In the genomic region with DNA sequence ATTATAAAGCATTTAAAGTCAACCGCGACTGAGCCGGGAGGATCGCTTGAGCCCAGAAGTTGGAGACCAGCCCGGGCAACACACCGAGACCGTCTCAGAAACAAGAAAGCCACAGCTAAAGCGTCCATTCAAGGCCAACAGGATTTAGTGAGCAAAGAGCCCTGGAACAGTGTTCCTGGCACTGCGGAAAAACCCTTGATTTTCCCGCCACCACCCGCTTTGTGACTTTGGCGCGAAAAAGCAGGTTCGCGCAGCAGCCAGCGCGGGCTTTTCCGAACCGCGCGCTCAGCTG, we compare ENCODE assay signal across 8 cellular contexts. TPM values are rescaled to one million over a fixed set of nuclear protein-coding genes. Genes with fewer than 3 reads are reported as not detected.
DNase-seq lines count a peak whose midpoint lies in the region; ATAC-seq, FAIRE-seq and TF ChIP-seq lines count a peak whose summit lies in the region.

No MANE protein-coding gene starts in this region.

- H3K9me3 ChIP-seq in kidney (ENCODE audit: control insufficient read depth in 1 of 2, low read length in 2 of 2) (no peaks in the 10 kb centered on the region), suprapubic skin (no peaks in the 10 kb centered on the region)

- no peaks in the 10 kb centered on the region for H3K27me3 ChIP-seq in suprapubic skin

- FAIRE-seq in kidney (lab: Jason Lieb, UNC) = no peak

- no peak for TF ChIP-seq CTCF in kidney (IDR thresholded peaks at IDR 0.05; ENCODE audit: borderline replicate concordance, extremely low read depth, insufficient read depth)
- TF ChIP-seq CTCF in suprapubic skin (IDR thresholded peaks at IDR 0.05) = no peak

- no peaks in the 10 kb centered on the region for H3K27me3 Mint-ChIP-seq in T-helper 2 cell treated with Interferon-gamma antibody and Interleukin-4, amounts not matched to agents 5 μg/mL and 100 μg/mL, for 36 hours (ENCODE audit: low read depth)
- H3K27me3 Mint-ChIP-seq in activated naive CD8-positive, alpha-beta T cell treated with anti-CD3 and anti-CD28 coated beads for 36 hours = no peaks in the 10 kb centered on the region

- H3K4me3 ChIP-seq in kidney (ENCODE audit: low read length in 2 of 2) (peak overlapping the region; percentile 97 to 99), suprapubic skin (peak overlapping the region; percentile 77)

- H3K4me1 ChIP-seq in kidney (ENCODE audit: control insufficient read depth in 1 of 2, insufficient read depth in 1 of 2, low read depth in 1 of 2, low read length in 2 of 2) = peaks cover 9 to 12% of the 10 kb centered on the region in 2 donors
- H3K4me1 ChIP-seq in suprapubic skin = peaks cover 26% of the 10 kb centered on the region

- no peak for TF ChIP-seq EP300 in suprapubic skin (IDR thresholded peaks at IDR 0.05)

- no peak for DNase-seq in T-helper 2 cell treated with Interferon-gamma antibody and Interleukin-4, amounts not matched to agents 5 μg/mL and 100 μg/mL, for 36 hours (ENCODE audit: low spot score)
- no peak for DNase-seq in T-helper 2 cell
- no peak for DNase-seq in activated naive CD8-positive, alpha-beta T cell treated with anti-CD3 and anti-CD28 coated beads for 36 hours
- DNase-seq in kidney = no peak
- DNase-seq in suprapubic skin (ENCODE audit: low spot score in 2 of 2) = no peak
- no peak for DNase-seq in NCI-H1436 (lab: John Stamatoyannopoulos, UW)
- no peak for DNase-seq in inferior parietal cortex (ENCODE audit: extremely low spot score)

- 0% methylated on average over 6 of the region's 21 CpGs for WGBS in suprapubic skin

- H3K9me3 Mint-ChIP-seq in T-helper 2 cell treated with Interferon-gamma antibody and Interleukin-4, amounts not matched to agents 5 μg/mL and 100 μg/mL, for 36 hours = no peaks in the 10 kb centered on the region
- H3K9me3 Mint-ChIP-seq in activated naive CD8-positive, alpha-beta T cell treated with anti-CD3 and anti-CD28 coated beads for 36 hours = no peaks in the 10 kb centered on the region

- no peak overlapping the region for H3K27ac ChIP-seq in kidney (ENCODE audit: low read depth in 2 of 2, low read length in 2 of 2)
- no peak overlapping the region for H3K27ac ChIP-seq in suprapubic skin

- intact Hi-C loops in kidney (cut with DNase I) = no loop called here

- H3K27ac Mint-ChIP-seq in T-helper 2 cell treated with Interferon-gamma antibody and Interleukin-4, amounts not matched to agents 5 μg/mL and 100 μg/mL, for 36 hours = peak overlapping the region; percentile 99
- H3K27ac Mint-ChIP-seq in activated naive CD8-positive, alpha-beta T cell treated with anti-CD3 and anti-CD28 coated beads for 36 hours = peak overlapping the region; percentile 99

- no peak overlapping the region for H3K9ac ChIP-seq in kidney (ENCODE audit: low read length in 2 of 2)

- no peak for ATAC-seq in GM21786 (IDR thresholded peaks at IDR 0.05; ENCODE audit: unreplicated experiment)

- H3K36me3 ChIP-seq in kidney (ENCODE audit: control insufficient read depth in 1 of 2, insufficient read depth in 2 of 2, low read length in 2 of 2) (peaks cover 12 to 26% of the 10 kb centered on the region in 2 donors), suprapubic skin (peaks cover 21% of the 10 kb centered on the region)

- peaks cover 49% of the 10 kb centered on the region for H3K4me1 Mint-ChIP-seq in T-helper 2 cell treated with Interferon-gamma antibody and Interleukin-4, amounts not matched to agents 5 μg/mL and 100 μg/mL, for 36 hours (ENCODE audit: low read depth)
- peaks cover 49% of the 10 kb centered on the region for H3K4me1 Mint-ChIP-seq in activated naive CD8-positive, alpha-beta T cell treated with anti-CD3 and anti-CD28 coated beads for 36 hours

- TF ChIP-seq POLR2A in suprapubic skin (IDR thresholded peaks at IDR 0.05) = no peak

- peak overlapping the region; percentile 96 for H3K4me3 Mint-ChIP-seq in T-helper 2 cell treated with Interferon-gamma antibody and Interleukin-4, amounts not matched to agents 5 μg/mL and 100 μg/mL, for 36 hours
- H3K4me3 Mint-ChIP-seq in activated naive CD8-positive, alpha-beta T cell treated with anti-CD3 and anti-CD28 coated beads for 36 hours = peak overlapping the region; percentile 97

- peaks cover 52% of the 10 kb centered on the region for H3K36me3 Mint-ChIP-seq in T-helper 2 cell treated with Interferon-gamma antibody and Interleukin-4, amounts not matched to agents 5 μg/mL and 100 μg/mL, for 36 hours (ENCODE audit: low read depth)
- H3K36me3 Mint-ChIP-seq in activated naive CD8-positive, alpha-beta T cell treated with anti-CD3 and anti-CD28 coated beads for 36 hours = peaks cover 45% of the 10 kb centered on the region

RNA-seq across cellular contexts. Expression of a gene that starts 0.7 kb away (rescaled TPM):
- 100 to 1,000 TPM; 708 to 723 TPM for total RNA-seq in activated naive CD8-positive, alpha-beta T cell treated with anti-CD3 and anti-CD28 coated beads for 36 hours
- total RNA-seq in kidney (46.4 TPM), suprapubic skin (10 to 100 TPM; 21.9 to 60.0 (median 54.1) TPM)
- polyA plus RNA-seq in kidney (ENCODE audit: insufficient read depth, low read depth, low replicate concordance) = 48.2 TPM

RNA-seq across cellular contexts. Expression of a gene that starts 6.2 kb away (rescaled TPM):
- total RNA-seq in activated naive CD8-positive, alpha-beta T cell treated with anti-CD3 and anti-CD28 coated beads for 36 hours = 10 to 100 TPM; 79.4 to 79.7 TPM
- total RNA-seq in kidney (102 TPM), suprapubic skin (10 to 100 TPM; 33.0 to 69.4 (median 43.3) TPM)
- polyA plus RNA-seq in kidney (ENCODE audit: insufficient read depth, low read depth, low replicate concordance) = 163 TPM

RNA-seq across cellular contexts. Expression of a gene that starts 7.7 kb away (rescaled TPM):
- 10 to 100 TPM; 37.5 to 41.9 TPM for total RNA-seq in activated naive CD8-positive, alpha-beta T cell treated with anti-CD3 and anti-CD28 coated beads for 36 hours
- total RNA-seq in kidney (67.9 TPM), suprapubic skin (10 to 100 TPM; 12.3 to 30.3 (median 22.6) TPM)
- 19.9 TPM for polyA plus RNA-seq in kidney (ENCODE audit: insufficient read depth, low read depth, low replicate concordance)

Comparison
In these comparisons a context has a peak if more than half of its experiments do, and no peak if none do; other contexts are left out.
1. RNA of a gene that starts 0.7 kb away (total RNA-seq): 708 to 723 TPM in activated naive CD8-positive, alpha-beta T cell treated with anti-CD3 and anti-CD28 coated beads for 36 hours; 21.9 to 60.0 TPM in suprapubic skin and 46.4 TPM in kidney (single experiment); every median in the first group is over 10 times any median in the second.